Comparison of ENCODE assay signal across 11 cellular contexts in genomic region chr19:7734220-7735203, GRCh38. TPM values are rescaled to one million over a fixed set of nuclear protein-coding genes. Genes with fewer than 3 reads are reported as not detected.
A peak's percentile ranks its signal among the peaks of the same experiment; 100 is the strongest.
DNase-seq lines count a peak whose midpoint lies in the region; ATAC-seq and TF ChIP-seq lines count a peak whose summit lies in the region.
"Had no signal": no experiment of that assay in that cellular context is flagged by ENCODE, and none has a peak within 500 bp of the region (broad histone marks: within the 10 kb centered on the region; RNA-seq: fewer than 3 reads in every experiment).

No MANE protein-coding gene starts in this region.

- TF ChIP-seq CTCF in BE2C (IDR thresholded peaks at IDR 0.05; ENCODE audit: low read depth, low read length), result no peak

- no peaks in the 10 kb centered on the region for H3K4me1 ChIP-seq in BE2C

- ATAC-seq in sciatic nerve (peak; percentile 55), HG03354 (IDR thresholded peaks at IDR 0.05; ENCODE audit: poor library complexity, severe bottlenecking, unreplicated experiment) (no peak)
- ATAC-seq: naive thymus-derived CD4-positive, alpha-beta T cell had no signal

- H3K27me3 ChIP-seq in BE2C, result peaks cover 40% of the 10 kb centered on the region

- peak; percentile 39 for DNase-seq in H4 (ENCODE audit: low spot score)
- DNase-seq in NOMO-1 treated with DMSO at 0.1 percent for 48 hours (lab: John Stamatoyannopoulos, UW; ENCODE audit: unreplicated experiment), result peak; percentile 88
- peak; percentile 18 for DNase-seq in fibroblast of peridontal ligament (ENCODE audit: extremely low read depth)
- DNase-seq in sciatic nerve (ENCODE audit: low spot score), result no peak
- DNase-seq in NCI-H82 (lab: John Stamatoyannopoulos, UW), result no peak
- no peak for DNase-seq in BE2C
- DNase-seq: activated CD4-positive, alpha-beta T cell treated with anti-CD3 and anti-CD28 coated beads, Interleukin-2, amount 50 U/mL, for 48 hours; effector memory CD4-positive, alpha-beta T cell; naive thymus-derived CD4-positive, alpha-beta T cell; T1000 had no signal

- no peaks in the 10 kb centered on the region for H3K9me3 ChIP-seq in BE2C

- intact Hi-C loops in sciatic nerve (cut with DNase I), result no loop called here

- H3K4me3 ChIP-seq in BE2C (ENCODE audit: low read depth, low read length), result no peak overlapping the region

- no peaks in the 10 kb centered on the region for H3K36me3 ChIP-seq in BE2C

RNA-seq across cellular contexts. Expression of gene CLEC4G, which starts 2.6 kb away (rescaled TPM):
- not detected in 2 replicates for total RNA-seq in H4 (2014; rRNA removed; shearing (Covaris generic))
- total RNA-seq in sciatic nerve, result 2.8 TPM
- polyA plus RNA-seq in BE2C (2012; ENCODE audit: insufficient read depth, insufficient read length, low read depth), result not detected
- polyA plus RNA-seq: naive thymus-derived CD4-positive, alpha-beta T cell had no signal

RNA-seq across cellular contexts. Expression of gene CD209, which starts 12.8 kb away (rescaled TPM):
- total RNA-seq in H4 (2014; rRNA removed; shearing (Covaris generic)), result 0.10 TPM in 1 of 2 replicates, not detected in the other
- total RNA-seq in sciatic nerve, result 20.1 TPM
- not detected for polyA plus RNA-seq in BE2C (2012; ENCODE audit: insufficient read depth, insufficient read length, low read depth)
- polyA plus RNA-seq: naive thymus-derived CD4-positive, alpha-beta T cell had no signal

RNA-seq across cellular contexts. Expression of gene CLEC4M, which starts 28.5 kb away (rescaled TPM):
- total RNA-seq in H4 (2014; rRNA removed; shearing (Covaris generic)), result not detected in 2 replicates
- not detected for total RNA-seq in sciatic nerve
- polyA plus RNA-seq in BE2C (2012; ENCODE audit: insufficient read depth, insufficient read length, low read depth), result not detected
- total RNA-seq: naive thymus-derived CD4-positive, alpha-beta T cell had no signal

RNA-seq across cellular contexts. Expression of gene FCER2, which starts 32.6 kb away (rescaled TPM):
- total RNA-seq in H4 (2014; rRNA removed; shearing (Covaris generic)), result not detected in 2 replicates
- total RNA-seq in sciatic nerve, result 3.7 TPM
- not detected for polyA plus RNA-seq in BE2C (2012; ENCODE audit: insufficient read depth, insufficient read length, low read depth)

RNA-seq across cellular contexts. Expression of gene TRAPPC5, which starts 53.9 kb away (rescaled TPM):
- 90.6 and 139 TPM in 2 replicates for total RNA-seq in H4 (2014; rRNA removed; shearing (Covaris generic))
- 58.0 TPM for total RNA-seq in sciatic nerve
- 514 TPM for polyA plus RNA-seq in BE2C (2012; ENCODE audit: insufficient read depth, insufficient read length, low read depth)

Comparison
In these comparisons a context has a peak if more than half of its experiments do, and no peak if none do; other contexts are left out.
1. DNase-seq: peak in H4 (single experiment), NOMO-1 treated with DMSO at 0.1 percent for 48 hours (single experiment) and fibroblast of peridontal ligament (single experiment); none in sciatic nerve (single experiment), NCI-H82 (single experiment) and BE2C (single experiment).
2. RNA of gene CD209, which starts 12.8 kb away (total RNA-seq): 20.1 TPM in sciatic nerve (single experiment); 0.10 TPM in H4; every median in the first group is over 10 times any median in the second.